ENCODE assay signal across 9 cellular contexts in the genomic region with DNA sequence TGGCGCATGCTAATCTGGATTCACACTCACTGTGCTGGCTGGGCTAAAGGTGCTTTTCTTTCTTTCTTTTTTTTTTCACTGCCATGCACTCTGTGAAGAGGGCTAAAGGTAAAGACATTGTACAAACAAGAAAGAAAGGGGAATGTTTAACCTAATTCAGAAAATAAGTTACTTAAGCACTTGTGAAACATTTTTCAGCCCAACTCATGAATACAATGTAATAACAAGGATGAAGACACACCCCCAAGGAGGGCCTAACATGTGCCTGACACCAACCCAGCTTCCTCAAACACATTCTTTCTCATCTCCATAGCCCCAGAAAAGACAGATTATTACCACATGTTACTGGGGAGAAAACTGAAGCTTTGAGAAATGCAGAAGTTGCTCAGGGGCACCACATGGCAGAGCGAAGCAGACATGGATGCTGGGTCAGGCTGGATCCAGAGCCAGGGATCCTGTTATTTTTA. TPM values are rescaled to one million over a fixed set of nuclear protein-coding genes. Genes with fewer than 3 reads are reported as not detected.
DNase-seq lines count a peak whose midpoint lies in the region; ATAC-seq and TF ChIP-seq lines count a peak whose summit lies in the region.
"Had no signal": no experiment of that assay in that cellular context is flagged by ENCODE, and none has a peak within 500 bp of the region (broad histone marks: within the 10 kb centered on the region; RNA-seq: fewer than 3 reads in every experiment).

No MANE protein-coding gene starts in this region.

- TF ChIP-seq CTCF in DOHH2 (IDR thresholded peaks at IDR 0.05; ENCODE audit: low read depth, low read length, poor library complexity, severe bottlenecking) (no peak), esophagus squamous epithelium (IDR thresholded peaks at IDR 0.05) (no peak), psoas muscle (IDR thresholded peaks at IDR 0.05) (no peak)

- H3K27ac ChIP-seq in DOHH2 (ENCODE audit: low read depth, low read length) (no peak overlapping the region), esophagus squamous epithelium (peak overlapping the region in 3 of 4 donors; percentile 56 to 86 (median 66)), psoas muscle (peak overlapping the region; percentile 89)

- intact Hi-C loops in esophagus squamous epithelium (cut with DNase I) = no loop called here
- intact Hi-C loops in psoas muscle (cut with DNase I) = loop anchor here (2.0 to 5.0 kb wide), 2 partner anchors 39 to 49 kb away; no protein-coding TSS in a partner anchor

- H3K9me3 ChIP-seq in DOHH2 (ENCODE audit: control insufficient read depth, insufficient read depth, low read length) (no peaks in the 10 kb centered on the region), esophagus squamous epithelium (no peaks in the 10 kb centered on the region), psoas muscle (no peaks in the 10 kb centered on the region)

- no peaks in the 10 kb centered on the region for H3K9me3 Mint-ChIP-seq in T-helper 2 cell treated with Interferon-gamma antibody and Interleukin-4, amounts not matched to agents 5 μg/mL and 100 μg/mL, for 36 hours

- TF ChIP-seq POLR2A in esophagus squamous epithelium (IDR thresholded peaks at IDR 0.05) = no peak

- peaks cover 4% of the 10 kb centered on the region; the same call in 1 of the 2 replicates for H4K20me1 ChIP-seq in DOHH2 (ENCODE audit: control insufficient read depth, insufficient read depth, low read depth, low read length)

- H3K36me3 Mint-ChIP-seq in T-helper 2 cell treated with Interferon-gamma antibody and Interleukin-4, amounts not matched to agents 5 μg/mL and 100 μg/mL, for 36 hours (ENCODE audit: low read depth) = peaks cover 18% of the 10 kb centered on the region

- H3K4me3 ChIP-seq in DOHH2 (ENCODE audit: low read length) (no peak overlapping the region), esophagus squamous epithelium (no peak overlapping the region), psoas muscle (peak overlapping the region; percentile 57)

- DNase-seq in NOMO-1 treated with dmso at 0.1 percent for 144 hours (lab: John Stamatoyannopoulos, UW; ENCODE audit: unreplicated experiment) (peak; percentile 90), esophagus squamous epithelium (lab: John Stamatoyannopoulos, UW) (no peak), psoas muscle (no peak), SW 1271 (lab: John Stamatoyannopoulos, UW) (no peak), amygdala (lab: John Stamatoyannopoulos, UW) (no peak)
- DNase-seq in T-helper 2 cell treated with Interferon-gamma antibody and Interleukin-4, amounts not matched to agents 5 μg/mL and 100 μg/mL, for 36 hours (ENCODE audit: low spot score) = no peak
- DNase-seq in activated naive CD4-positive, alpha-beta T cell treated with anti-CD3 and anti-CD28 coated beads, Interleukin-2, amount 50 U/mL, for 16 hours = no peak
- DNase-seq: cerebellar nuclear complex had no signal

- no peak overlapping the region for H3K4me3 Mint-ChIP-seq in T-helper 2 cell treated with Interferon-gamma antibody and Interleukin-4, amounts not matched to agents 5 μg/mL and 100 μg/mL, for 36 hours

- H3K36me3 ChIP-seq in DOHH2 (ENCODE audit: control insufficient read depth, low read length) (peaks cover 6% of the 10 kb centered on the region), esophagus squamous epithelium (no peaks in the 10 kb centered on the region), psoas muscle (ENCODE audit: insufficient read depth in 1 of 2, low read depth in 1 of 2) (no peaks in the 10 kb centered on the region)

- no peaks in the 10 kb centered on the region for H3K27me3 Mint-ChIP-seq in T-helper 2 cell treated with Interferon-gamma antibody and Interleukin-4, amounts not matched to agents 5 μg/mL and 100 μg/mL, for 36 hours (ENCODE audit: low read depth)

- peaks cover 65% of the 10 kb centered on the region for H3K79me2 ChIP-seq in DOHH2 (ENCODE audit: control insufficient read depth, low read length)

- H3K27me3 ChIP-seq in DOHH2 (ENCODE audit: control insufficient read depth, low read length) = no peaks in the 10 kb centered on the region
- H3K27me3 ChIP-seq in esophagus squamous epithelium = no peaks in the 10 kb centered on the region
- H3K27me3 ChIP-seq in psoas muscle (ENCODE audit: insufficient read depth in 3 of 3, low read length in 2 of 3) = no peaks in the 10 kb centered on the region

- peak in 2 of 4 donors; percentile 11 to 16 for ATAC-seq in psoas muscle

- no peak overlapping the region for H3K27ac Mint-ChIP-seq in T-helper 2 cell treated with Interferon-gamma antibody and Interleukin-4, amounts not matched to agents 5 μg/mL and 100 μg/mL, for 36 hours

- peaks cover 53% of the 10 kb centered on the region for H3K4me1 ChIP-seq in DOHH2 (ENCODE audit: control insufficient read depth, low read length)
- H3K4me1 ChIP-seq in esophagus squamous epithelium = peaks cover 12 to 62% (median 27%) of the 10 kb centered on the region in 3 donors
- peaks cover 43% of the 10 kb centered on the region for H3K4me1 ChIP-seq in psoas muscle

- peaks cover 4% of the 10 kb centered on the region; the same call in 1 of the 2 replicates for H3F3A ChIP-seq in DOHH2 (ENCODE audit: control insufficient read depth, insufficient read depth)

- H3K4me2 ChIP-seq in DOHH2 (ENCODE audit: low read length) = peak overlapping the region; percentile 78

- 46 to 69% methylated on average over 2 of the region's 2 CpGs for WGBS in esophagus squamous epithelium, 2 donors
- 54 to 75% (median 56%) methylated on average over 2 of the region's 2 CpGs for WGBS in psoas muscle, 3 donors

- H3K9me2 ChIP-seq in DOHH2 (replicated peaks; ENCODE audit: control insufficient read depth, low read length) = no peaks in the 10 kb centered on the region

- H3K4me1 Mint-ChIP-seq in T-helper 2 cell treated with Interferon-gamma antibody and Interleukin-4, amounts not matched to agents 5 μg/mL and 100 μg/mL, for 36 hours (ENCODE audit: low read depth) = peaks cover 45% of the 10 kb centered on the region

RNA-seq across cellular contexts. Expression of a gene that starts 5.7 kb away (rescaled TPM):
- total RNA-seq in esophagus squamous epithelium = 10 to 100 TPM in 3 of 4 donors, 1 to 10 TPM in 1; 7.0 to 14.7 (median 12.4) TPM
- total RNA-seq in psoas muscle = 10 to 100 TPM in 3 of 4 donors, 1 to 10 TPM in 1; 7.1 to 12.9 (median 11.3) TPM
- polyA plus RNA-seq in psoas muscle = 10 to 100 TPM in 1 of 3 donors, 1 to 10 TPM in 2; 3.5 to 22.3 (median 5.6) TPM

RNA-seq across cellular contexts. Expression of a gene that starts 56.8 kb away (rescaled TPM):
- 10 to 100 TPM in 1 of 4 donors, 1 to 10 TPM in 2, not detected in 1; 4.2 to 15.7 (median 5.7) TPM for total RNA-seq in esophagus squamous epithelium
- 1,000 to 10,000 TPM in 2 of 4 donors, 100 to 1,000 TPM in 2; 138 to 1,165 (median 841) TPM for total RNA-seq in psoas muscle
- 1,000 to 10,000 TPM in 1 of 3 donors, 100 to 1,000 TPM in 1, 10 to 100 TPM in 1; 91.1 to 1,241 (median 578) TPM for polyA plus RNA-seq in psoas muscle

Comparison
In these comparisons a context has a peak if more than half of its experiments do, and no peak if none do; other contexts are left out.
1. RNA of a gene that starts 56.8 kb away (total RNA-seq): 138 to 1,165 TPM in psoas muscle; 4.2 to 15.7 TPM in esophagus squamous epithelium; every median in the first group is over 4 times any median in the second.